11 cellular contexts compared by ENCODE assay signal in genomic region chr18:44802508-44802907, GRCh38.
DNase-seq lines count a peak whose midpoint lies in the region; ATAC-seq and TF ChIP-seq lines count a peak whose summit lies in the region.
"Had no signal": no experiment of that assay in that cellular context is flagged by ENCODE, and none has a peak within 500 bp of the region (broad histone marks: within the 10 kb centered on the region; RNA-seq: fewer than 3 reads in every experiment).

No MANE protein-coding gene starts in this region.

- H3K27me3 Mint-ChIP-seq in CD8-positive, alpha-beta T cell (ENCODE audit: low read depth), result no peaks in the 10 kb centered on the region

- H3K9me2 ChIP-seq in SK-N-SH, result no peaks in the 10 kb centered on the region

- CTCF ChIA-PET in SK-N-SH (lab: Yijun Ruan, JAX), result interaction anchor here (1.0 to 1.4 kb wide), 2 partner anchors 11 to 17 kb away, joined by 3 read pairs; no protein-coding TSS in a partner anchor
- CTCF ChIA-PET in CD8-positive, alpha-beta T cell (lab: Charles Lee), result no interaction called here

- H3K27me3 ChIP-seq in SK-N-SH (ENCODE audit: insufficient read depth) (no peaks in the 10 kb centered on the region), gastroesophageal sphincter (no peaks in the 10 kb centered on the region), gastrocnemius medialis (no peaks in the 10 kb centered on the region)
- H3K27me3 ChIP-seq in CD8-positive, alpha-beta T cell (ENCODE audit: insufficient read depth, low read length), result no peaks in the 10 kb centered on the region

- no peaks in the 10 kb centered on the region for H3K9me3 Mint-ChIP-seq in CD8-positive, alpha-beta T cell

- H2AFZ ChIP-seq in SK-N-SH (ENCODE audit: low read depth), result no peak overlapping the region

- peaks cover 0 to 8% of the 10 kb centered on the region in 2 experiments; a peak in 1 of 4 replicates for H3K4me1 ChIP-seq in SK-N-SH (ENCODE audit: control insufficient read depth in 1 of 2, insufficient read depth in 2 of 2, low read depth in 1 of 2, low read length in 1 of 2)
- H3K4me1 ChIP-seq in gastroesophageal sphincter, result peaks cover 26 to 83% (median 29%) of the 10 kb centered on the region in 3 donors
- peaks cover 74 to 82% of the 10 kb centered on the region in 2 donors for H3K4me1 ChIP-seq in gastrocnemius medialis
- H3K4me1 ChIP-seq in CD8-positive, alpha-beta T cell (ENCODE audit: insufficient read depth, low read length), result peaks cover 6% of the 10 kb centered on the region

- H3K27ac ChIP-seq in SK-N-SH (ENCODE audit: low read depth in 2 of 2, low read length in 1 of 2), result peak overlapping the region in 1 of 2 experiments; percentile 17; a peak in 1 of 4 replicates
- peak overlapping the region; percentile 86 to 98 (median 89) for H3K27ac ChIP-seq in gastroesophageal sphincter
- H3K27ac ChIP-seq in gastrocnemius medialis, result peak overlapping the region; percentile 92 to 98 (median 94)
- H3K27ac ChIP-seq in CD8-positive, alpha-beta T cell (ENCODE audit: low read depth, low read length), result no peak overlapping the region

- no peaks in the 10 kb centered on the region for H3K79me2 ChIP-seq in SK-N-SH (ENCODE audit: insufficient read depth)

- H3K4me3 Mint-ChIP-seq in CD8-positive, alpha-beta T cell, result no peak overlapping the region
- H3K4me3 Mint-ChIP-seq: activated CD4-positive, alpha-beta memory T cell treated with anti-CD3 and anti-CD28 coated beads for 36 hours had no signal

- TF ChIP-seq CTCF in SK-N-SH (IDR thresholded peaks at IDR 0.05) (no peak), gastroesophageal sphincter (IDR thresholded peaks at IDR 0.05) (no peak), gastrocnemius medialis (IDR thresholded peaks at IDR 0.05 in 4 of 5, conservative IDR thresholded peaks at IDR 0.05 in 1 of 5) (no peak)
- TF ChIP-seq CTCF in CD8-positive, alpha-beta T cell (IDR thresholded peaks at IDR 0.05), result no peak

- H3K4me2 ChIP-seq in SK-N-SH, result 0 out of 2 replicates have a peak overlapping the region, but pooled peaks have one; percentile 20

- intact Hi-C loops in gastrocnemius medialis (cut with DNase I; ENCODE audit: low total_unique reads), result loop anchor here (2.0 to 5.0 kb wide), 2 partner anchors 122 to 520 kb away; partner anchors contain the start of gene SETBP1
- intact Hi-C loops in CD8-positive, alpha-beta T cell (cut with DNase I, micrococcal nuclease), result loop anchor here in 1 of 2 experiments (10.0 kb wide), 1 partner anchor 412 kb away; no protein-coding TSS in a partner anchor

- DNase-seq in EL (peak; percentile 14), SK-N-SH (no peak), gastrocnemius medialis (no peak), NCI-H524 treated with DMSO at 0.1 percent for 48 hours (lab: John Stamatoyannopoulos, UW) (no peak)
- no peak for DNase-seq in CD8-positive, alpha-beta T cell
- DNase-seq: activated CD4-positive, alpha-beta memory T cell treated with anti-CD3 and anti-CD28 coated beads for 36 hours; Calu3 had no signal

- TF ChIP-seq RAD21 in SK-N-SH (IDR thresholded peaks at IDR 0.05; ENCODE audit: low read length), result no peak

- H3K4me1 Mint-ChIP-seq in CD8-positive, alpha-beta T cell (ENCODE audit: low read depth), result peaks cover 8% of the 10 kb centered on the region

- in situ Hi-C loops in gastrocnemius medialis (cut with MboI; ENCODE audit: low sequenced_read_pairs in 4 of 4), result loop anchor here in 1 of 4 donors (10.0 kb wide), 1 partner anchor 522 kb away; no protein-coding TSS in a partner anchor

- POLR2A ChIA-PET in SK-N-SH (lab: Yijun Ruan, JAX), result no interaction called here
- POLR2A ChIA-PET in CD8-positive, alpha-beta T cell (lab: Charles Lee), result no interaction called here

- 67% methylated on average over 3 of the region's 3 CpGs for whole genome bisulfite sequencing in SK-N-SH (ENCODE audit: low lambda C conversion rate)
- 18 to 30% methylated on average over 1 to 3 of the region's 3 CpGs for WGBS in gastroesophageal sphincter (ENCODE audit: low coverage in 1 of 2), 2 donors

- H3K9me3 ChIP-seq in SK-N-SH (no peaks in the 10 kb centered on the region), gastroesophageal sphincter (no peaks in the 10 kb centered on the region), gastrocnemius medialis (no peaks in the 10 kb centered on the region)
- H3K9me3 ChIP-seq in CD8-positive, alpha-beta T cell (ENCODE audit: low read length), result no peaks in the 10 kb centered on the region

- H3K36me3 Mint-ChIP-seq in CD8-positive, alpha-beta T cell, result no peaks in the 10 kb centered on the region

- H3K9ac ChIP-seq in SK-N-SH, result no peak overlapping the region

- no peak overlapping the region for H3K27ac Mint-ChIP-seq in CD8-positive, alpha-beta T cell
- H3K27ac Mint-ChIP-seq: activated CD4-positive, alpha-beta memory T cell treated with anti-CD3 and anti-CD28 coated beads for 36 hours had no signal

- H4K20me1 ChIP-seq in SK-N-SH (ENCODE audit: insufficient read depth), result no peaks in the 10 kb centered on the region

- H3K36me3 ChIP-seq in SK-N-SH (replicated peaks in 1 of 2; ENCODE audit: control insufficient read depth in 1 of 2, insufficient read depth in 2 of 2, low read length in 1 of 2) (peaks cover 0 to 4% of the 10 kb centered on the region in 2 experiments), gastroesophageal sphincter (peaks cover 0 to 4% of the 10 kb centered on the region in 2 donors), gastrocnemius medialis (no peaks in the 10 kb centered on the region)
- H3K36me3 ChIP-seq in CD8-positive, alpha-beta T cell (ENCODE audit: insufficient read depth, low read length), result no peaks in the 10 kb centered on the region

- TF ChIP-seq POLR2A in gastroesophageal sphincter (IDR thresholded peaks at IDR 0.05) (no peak), gastrocnemius medialis (IDR thresholded peaks at IDR 0.05) (no peak)

- TF ChIP-seq EP300 in SK-N-SH (IDR thresholded peaks at IDR 0.05; ENCODE audit: borderline replicate concordance in 1 of 2, low read depth in 1 of 2, low read length in 1 of 2) (no peak), gastroesophageal sphincter (IDR thresholded peaks at IDR 0.05) (no peak)

- ATAC-seq in gastroesophageal sphincter (peak; percentile 27), gastrocnemius medialis (peak; percentile 60 to 65), HG03039 (IDR thresholded peaks at IDR 0.05; ENCODE audit: unreplicated experiment) (no peak), GM19452 (IDR thresholded peaks at IDR 0.05; ENCODE audit: unreplicated experiment) (no peak)
- ATAC-seq in CD8-positive, alpha-beta T cell, result no peak
- ATAC-seq: Panc1 had no signal

- H3F3A ChIP-seq in SK-N-SH (replicated peaks; ENCODE audit: insufficient read depth), result no peaks in the 10 kb centered on the region

- H3K4me3 ChIP-seq in SK-N-SH (ENCODE audit: low read depth in 2 of 2, low read length in 1 of 2), result no peak overlapping the region
- H3K4me3 ChIP-seq in gastroesophageal sphincter, result no peak overlapping the region
- H3K4me3 ChIP-seq in gastrocnemius medialis, result peak overlapping the region in 1 of 4 donors; percentile 27
- H3K4me3 ChIP-seq in CD8-positive, alpha-beta T cell (ENCODE audit: low read depth, low read length), result no peak overlapping the region

TF ChIP-seq in SK-N-SH, 30 proteins besides CTCF, POLR2A, EP300 and RAD21 (continues in another document):
- peak; percentile 33; the same call in 1 of the 2 replicates for TF ChIP-seq FOSL2 (IDR thresholded peaks at IDR 0.05; ENCODE audit: borderline replicate concordance, low read depth)
- no peak for TF ChIP-seq SIN3A (IDR thresholded peaks at IDR 0.05; ENCODE audit: borderline replicate concordance, low read depth, low read length)
- TF ChIP-seq RFX5 (IDR thresholded peaks at IDR 0.05; ENCODE audit: low read length), result no peak
- TF ChIP-seq SMC3 (IDR thresholded peaks at IDR 0.05; ENCODE audit: low read depth, low read length), result no peak
- no peak for TF ChIP-seq YY1 (IDR thresholded peaks at IDR 0.05; ENCODE audit: low read depth)
- no peak for TF ChIP-seq RXRA (IDR thresholded peaks at IDR 0.05; ENCODE audit: borderline replicate concordance, low read depth)
- TF ChIP-seq PBX3 (IDR thresholded peaks at IDR 0.05), result no peak
- no peak for TF ChIP-seq NRF1 (IDR thresholded peaks at IDR 0.05; ENCODE audit: low read depth, low read length)
- no peak for TF ChIP-seq EZH2phosphoT487 (IDR thresholded peaks at IDR 0.05; ENCODE audit: borderline replicate concordance, low read depth)
- 0 out of 2 replicates have a peak, but pooled peaks have one; percentile 15 for TF ChIP-seq JUND (IDR thresholded peaks at IDR 0.05)
- TF ChIP-seq ELF1 (IDR thresholded peaks at IDR 0.05), result no peak
- TF ChIP-seq RCOR1 (IDR thresholded peaks at IDR 0.05; ENCODE audit: low read length), result no peak
- TF ChIP-seq ZBTB33 (IDR thresholded peaks at IDR 0.05; ENCODE audit: borderline replicate concordance, low read depth), result no peak
- no peak for TF ChIP-seq FOXM1 (IDR thresholded peaks at IDR 0.05; ENCODE audit: low read depth)
- peak; percentile 25; the same call in 1 of the 2 replicates for TF ChIP-seq TCF12 (IDR thresholded peaks at IDR 0.05)

Comparison
In these comparisons a context has a peak if more than half of its experiments do, and no peak if none do; other contexts are left out.
1. ATAC-seq: peak in gastroesophageal sphincter (single experiment) and gastrocnemius medialis (2 of 2); none in HG03039 (single experiment), CD8-positive, alpha-beta T cell (single experiment) and GM19452 (single experiment).